Comparison of ENCODE assay signal across 17 cellular contexts in the genomic region with DNA sequence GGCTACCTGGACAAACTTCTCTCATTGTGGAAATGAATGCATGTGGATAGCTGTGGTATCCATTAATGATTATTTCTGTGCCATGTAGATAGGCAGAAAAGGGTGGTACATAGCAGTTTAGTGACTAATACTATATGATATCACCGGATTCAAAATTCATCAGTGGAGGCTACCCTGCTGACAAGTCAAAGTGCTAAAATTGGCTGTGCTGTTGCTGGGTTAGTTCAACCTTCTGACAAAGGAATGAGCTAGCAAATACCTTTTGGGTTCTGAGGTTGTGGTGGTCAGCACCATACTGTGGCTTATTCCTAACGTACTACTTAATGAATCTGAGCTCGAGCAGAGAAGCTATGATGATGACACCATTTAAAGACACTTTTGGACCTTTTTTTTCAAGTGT.
DNase-seq lines count a peak whose midpoint lies in the region; ATAC-seq, FAIRE-seq and TF ChIP-seq lines count a peak whose summit lies in the region.
"Had no signal": no experiment of that assay in that cellular context is flagged by ENCODE, and none has a peak within 500 bp of the region (broad histone marks: within the 10 kb centered on the region; RNA-seq: fewer than 3 reads in every experiment).

No MANE protein-coding gene starts in this region.

- no peak for FAIRE-seq in urothelium cell line (lab: Jason Lieb, UNC)
- FAIRE-seq: A204.1 had no signal

- TF ChIP-seq POLR2A in heart left ventricle (IDR thresholded peaks at IDR 0.05), result no peak
- TF ChIP-seq POLR2A in GM18505 (IDR thresholded peaks at IDR 0.05; ENCODE audit: borderline replicate concordance, extremely low read depth, insufficient read depth, insufficient read length), result no peak

- 37 to 52% (median 42%) methylated on average over 3 of the region's 3 CpGs for WGBS in heart left ventricle, 4 donors

- no peak for TF ChIP-seq CTCF in heart left ventricle (IDR thresholded peaks at IDR 0.05)
- TF ChIP-seq CTCF in brain microvascular endothelial cell (IDR thresholded peaks at IDR 0.05; ENCODE audit: low read depth, low read length, missing control alignments), result no peak

- H3K9me3 Mint-ChIP-seq in naive thymus-derived CD4-positive, alpha-beta T cell, result peaks cover 0 to 9% (median 4%) of the 10 kb centered on the region in 11 donors

- no peaks in the 10 kb centered on the region for H3K36me3 ChIP-seq in heart left ventricle
- no peaks in the 10 kb centered on the region for H3K36me3 ChIP-seq in brain microvascular endothelial cell (replicated peaks)
- H3K36me3 ChIP-seq in naive thymus-derived CD4-positive, alpha-beta T cell (ENCODE audit: control insufficient read depth in 2 of 3, insufficient read depth in 3 of 3, low read length in 3 of 3), result no peaks in the 10 kb centered on the region
- H3K36me3 ChIP-seq: SJCRH30 had no signal

- intact Hi-C loops in left cardiac atrium (cut with DNase I), result no loop called here
- intact Hi-C loops in heart left ventricle (cut with DNase I), result no loop called here
- intact Hi-C loops in naive thymus-derived CD4-positive, alpha-beta T cell (cut with micrococcal nuclease), result no loop called here

- H3K36me3 Mint-ChIP-seq in naive thymus-derived CD4-positive, alpha-beta T cell, result peaks cover 0 to 4% (median 0%) of the 10 kb centered on the region in 5 donors

- H3K4me3 Mint-ChIP-seq in naive thymus-derived CD4-positive, alpha-beta T cell, result no peak overlapping the region
- H3K4me3 Mint-ChIP-seq: H9 had no signal

- in situ Hi-C loops in brain microvascular endothelial cell (cut with HindIII; ENCODE audit: low pct_ligation_motif_present, low sequenced_read_pairs), result no loop called here

- H3K27ac ChIP-seq in heart left ventricle (no peak overlapping the region), brain microvascular endothelial cell (no peak overlapping the region)
- H3K27ac ChIP-seq in naive thymus-derived CD4-positive, alpha-beta T cell (ENCODE audit: low read depth, low read length), result no peak overlapping the region
- H3K27ac ChIP-seq: SJCRH30 had no signal

- H3K4me1 Mint-ChIP-seq in naive thymus-derived CD4-positive, alpha-beta T cell, result no peaks in the 10 kb centered on the region

- no peaks in the 10 kb centered on the region for H3K9me3 ChIP-seq in heart left ventricle
- no peaks in the 10 kb centered on the region for H3K9me3 ChIP-seq in naive thymus-derived CD4-positive, alpha-beta T cell (ENCODE audit: control insufficient read depth in 2 of 3, low read length in 3 of 3)
- H3K9me3 ChIP-seq: SJCRH30 had no signal

- ATAC-seq in left cardiac atrium (peak; percentile 51 to 70), heart left ventricle (no peak), GM18505 (IDR thresholded peaks at IDR 0.05; ENCODE audit: unreplicated experiment) (no peak)
- no peak for ATAC-seq in naive thymus-derived CD4-positive, alpha-beta T cell
- ATAC-seq: PC-3 had no signal

- POLR2A ChIA-PET in naive thymus-derived CD4-positive, alpha-beta T cell (lab: Charles Lee), result no interaction called here

- CTCF ChIA-PET in naive thymus-derived CD4-positive, alpha-beta T cell (lab: Charles Lee), result no interaction called here

- DNase-seq in left cardiac atrium, result no peak
- DNase-seq in heart left ventricle, result no peak
- peak; percentile 72 for DNase-seq in brain microvascular endothelial cell
- DNase-seq in kidney glomerular epithelial cell (lab: John Stamatoyannopoulos, UW), result peak; percentile 21
- peak; percentile 14 for DNase-seq in urothelium cell line (ENCODE audit: low spot score)
- DNase-seq in NCI-H526 treated with DMSO at 0.1 percent for 48 hours (lab: John Stamatoyannopoulos, UW), result no peak
- no peak for DNase-seq in naive thymus-derived CD4-positive, alpha-beta T cell
- DNase-seq: C1 segment of cervical spinal cord, H9, NCI-H187 treated with DMSO at 0.1 percent for 48 hours, NCI-H2171 treated with DMSO at 0.1 percent for 48 hours, NCI-H446 treated with DMSO at 0.1 percent for 48 hours, NCI-H774, PC-3, SJCRH30 had no signal

- H3K27me3 Mint-ChIP-seq in naive thymus-derived CD4-positive, alpha-beta T cell, result no peaks in the 10 kb centered on the region

- H3K27me3 ChIP-seq in heart left ventricle, result no peaks in the 10 kb centered on the region
- H3K27me3 ChIP-seq in brain microvascular endothelial cell (replicated peaks), result no peaks in the 10 kb centered on the region
- H3K27me3 ChIP-seq in naive thymus-derived CD4-positive, alpha-beta T cell (ENCODE audit: control insufficient read depth in 2 of 2, insufficient read depth in 2 of 2, low read length in 2 of 2), result no peaks in the 10 kb centered on the region
- H3K27me3 ChIP-seq: SJCRH30 had no signal

- H3K4me1 ChIP-seq in heart left ventricle, result no peaks in the 10 kb centered on the region
- H3K4me1 ChIP-seq in naive thymus-derived CD4-positive, alpha-beta T cell (ENCODE audit: control insufficient read depth in 2 of 2, insufficient read depth in 2 of 2, low read length in 2 of 2), result no peaks in the 10 kb centered on the region
- H3K4me1 ChIP-seq: SJCRH30 had no signal

- H3K4me3 ChIP-seq in heart left ventricle, result no peak overlapping the region
- H3K4me3 ChIP-seq in brain microvascular endothelial cell (ENCODE audit: low read depth, low read length), result no peak overlapping the region
- H3K4me3 ChIP-seq in naive thymus-derived CD4-positive, alpha-beta T cell (ENCODE audit: low read length), result no peak overlapping the region
- H3K4me3 ChIP-seq: SJCRH30 had no signal

- no peak overlapping the region for H3K27ac Mint-ChIP-seq in naive thymus-derived CD4-positive, alpha-beta T cell
- H3K27ac Mint-ChIP-seq: H9 had no signal

Comparison
In these comparisons a context has a peak if more than half of its experiments do, and no peak if none do; other contexts are left out.
1. ATAC-seq: peak in left cardiac atrium (2 of 2); none in heart left ventricle (0 of 4), naive thymus-derived CD4-positive, alpha-beta T cell (single experiment) and GM18505 (single experiment).
2. DNase-seq: peak in brain microvascular endothelial cell (single experiment), kidney glomerular epithelial cell (single experiment) and urothelium cell line (single experiment); none in left cardiac atrium (single experiment), heart left ventricle (0 of 5), NCI-H526 treated with DMSO at 0.1 percent for 48 hours (single experiment) and naive thymus-derived CD4-positive, alpha-beta T cell (0 of 9).